In the genomic region with DNA sequence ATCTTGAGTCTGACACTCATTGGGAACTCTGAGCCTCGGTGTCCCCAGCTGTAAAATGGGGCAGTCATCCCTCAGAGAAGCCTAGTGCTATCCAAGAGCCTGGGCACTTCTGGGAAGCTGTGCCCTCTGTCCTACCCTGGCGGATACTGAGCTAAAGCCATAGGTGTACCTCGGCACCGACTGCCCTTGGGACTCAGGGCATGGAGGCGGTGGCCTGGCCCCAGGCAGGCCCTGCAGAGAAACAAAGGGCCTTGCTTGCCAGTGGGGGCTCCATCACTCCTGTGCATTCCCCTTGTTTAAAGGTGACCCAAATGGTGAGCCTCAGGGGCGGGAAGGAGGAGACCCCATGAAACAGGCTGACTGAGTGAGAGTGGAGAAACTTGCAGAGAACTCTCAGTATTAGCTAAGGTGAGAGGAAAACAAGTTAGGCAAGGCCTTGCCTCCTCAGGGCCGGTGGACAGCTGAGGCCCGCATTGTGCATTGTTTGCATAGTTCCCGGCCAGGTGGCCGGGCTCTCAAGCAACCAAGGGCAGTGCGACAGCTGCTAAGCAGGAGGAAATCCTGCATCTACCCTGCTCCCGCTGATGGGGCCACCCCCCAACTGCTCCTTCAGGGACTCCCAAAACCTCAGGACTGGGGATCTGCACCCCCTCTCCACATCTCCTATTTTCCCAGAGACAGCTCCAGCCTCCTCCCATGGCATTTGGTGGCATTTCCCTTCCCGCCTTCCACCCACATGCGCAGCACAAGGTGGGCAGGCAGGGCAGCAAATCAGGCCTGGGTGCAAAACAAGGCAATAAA, we compare ENCODE assay signal across 1 cellular context.
TF ChIP-seq lines count a peak whose summit lies in the region.

No MANE protein-coding gene starts in this region.

TF ChIP-seq in H1, 55 proteins besides CTCF, POLR2A, EP300 and RAD21:
- TF ChIP-seq SIX5 (IDR thresholded peaks at IDR 0.05; ENCODE audit: low read depth, low read length) (no peak), EZH2 (IDR thresholded peaks at IDR 0.05; ENCODE audit: low read depth, low read length, severe bottlenecking) (no peak), ASH2L (IDR thresholded peaks at IDR 0.05; ENCODE audit: low read length) (no peak), KDM5A (IDR thresholded peaks at IDR 0.05; ENCODE audit: low read length) (no peak), SP1 (IDR thresholded peaks at IDR 0.05; ENCODE audit: low read depth, low read length) (no peak), TAF7 (optimal IDR thresholded peaks at IDR 0.05; ENCODE audit: borderline replicate concordance, low read depth, low read length) (no peak), YY1 (IDR thresholded peaks at IDR 0.05; ENCODE audit: low read depth, low read length) (no peak), KDM1A (IDR thresholded peaks at IDR 0.05; ENCODE audit: borderline replicate concordance, low read length) (no peak), PHF8 (conservative IDR thresholded peaks at IDR 0.05; ENCODE audit: low read depth, low read length) (no peak), SAP30 (IDR thresholded peaks at IDR 0.05; ENCODE audit: insufficient read depth, insufficient replicate concordance, low read length) (no peak), SP4 (IDR thresholded peaks at IDR 0.05; ENCODE audit: low read length) (no peak), HDAC2 (IDR thresholded peaks at IDR 0.05; ENCODE audit: borderline replicate concordance in 1 of 2, low read depth in 2 of 2, low read length in 2 of 2) (no peak), TEAD4 (IDR thresholded peaks at IDR 0.05; ENCODE audit: low read depth, low read length) (no peak), E2F6 (IDR thresholded peaks at IDR 0.05) (peak; percentile 80), SIRT6 (IDR thresholded peaks at IDR 0.05; ENCODE audit: low read length) (no peak), ATF3 (IDR thresholded peaks at IDR 0.05; ENCODE audit: insufficient read depth, low read depth, low read length) (no peak)
- TF ChIP-seq, protein P1, sequence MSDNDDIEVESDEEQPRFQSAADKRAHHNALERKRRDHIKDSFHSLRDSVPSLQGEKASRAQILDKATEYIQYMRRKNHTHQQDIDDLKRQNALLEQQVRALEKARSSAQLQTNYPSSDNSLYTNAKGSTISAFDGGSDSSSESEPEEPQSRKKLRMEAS (IDR thresholded peaks at IDR 0.05) = peak; percentile 38; the same call in 1 of the 2 replicates
